ENCODE assay signal across 9 cellular contexts in the genomic region with DNA sequence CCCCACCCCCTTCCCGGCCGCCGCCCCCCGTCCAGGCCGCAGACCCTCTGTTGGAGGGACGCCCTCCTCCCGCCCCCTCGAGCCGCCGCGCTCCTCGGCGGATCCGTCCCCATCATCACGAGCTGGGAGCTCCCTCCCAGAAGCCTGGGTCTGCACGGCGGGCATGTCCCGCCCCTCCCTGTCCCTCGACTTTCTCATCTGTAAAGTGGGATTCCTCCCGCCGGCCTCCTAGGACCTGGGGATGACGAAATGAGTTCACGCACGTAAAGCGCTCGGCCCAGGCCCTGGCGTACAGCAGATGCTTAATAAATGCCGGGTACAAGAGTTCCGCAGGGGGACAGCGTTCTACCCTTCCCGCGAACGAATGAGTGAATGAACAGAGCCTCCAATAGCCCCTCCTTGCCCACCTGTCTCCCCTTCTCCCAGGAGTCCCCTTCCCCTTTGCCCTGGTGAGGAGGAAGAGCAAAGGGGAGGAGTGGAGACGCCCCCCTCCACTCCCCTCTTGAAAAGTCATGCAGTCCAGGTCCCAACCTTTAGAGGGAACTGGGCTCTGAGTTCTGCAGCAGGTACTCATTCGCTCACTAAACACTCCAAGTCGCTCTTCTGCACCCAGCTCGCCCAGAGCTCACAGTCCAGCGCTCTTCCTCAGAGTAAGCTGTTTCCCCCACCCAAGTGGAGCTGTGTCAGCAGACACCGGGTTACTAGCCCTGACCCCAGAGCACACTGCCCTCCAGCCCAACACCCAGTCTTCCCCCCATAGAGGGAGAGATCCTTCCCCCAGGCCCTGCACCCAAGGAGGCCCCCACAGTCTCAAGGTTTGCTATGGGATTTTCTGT. TPM values are rescaled to one million over a fixed set of nuclear protein-coding genes. Genes with fewer than 3 reads are reported as not detected.
DNase-seq lines count a peak whose midpoint lies in the region; ATAC-seq and TF ChIP-seq lines count a peak whose summit lies in the region.
"Had no signal": no experiment of that assay in that cellular context is flagged by ENCODE, and none has a peak within 500 bp of the region (broad histone marks: within the 10 kb centered on the region; RNA-seq: fewer than 3 reads in every experiment).

No MANE protein-coding gene starts in this region.

- POLR2A ChIA-PET in activated CD4-positive, alpha-beta memory T cell treated with anti-CD3 and anti-CD28 coated beads, Interleukin-2, amount 10 ng/mL, durations not matched to agents 7 days and 5 days (lab: Charles Lee) = no interaction called here

- no peak overlapping the region for H3K27ac Mint-ChIP-seq in activated CD4-positive, alpha-beta memory T cell treated with anti-CD3 and anti-CD28 coated beads, Interleukin-2, amount 10 ng/mL, durations not matched to agents 7 days and 5 days
- H3K27ac Mint-ChIP-seq in stimulated activated naive B cell treated with anti-CD40 and anti-IgM and Interleukin-4, amounts not matched to agents 10 μg/mL and 1 μg/mL and 100 μg/mL, for 72 hours = no peak overlapping the region

- peak overlapping the region; percentile 60 for H3K4me3 Mint-ChIP-seq in activated CD4-positive, alpha-beta memory T cell treated with anti-CD3 and anti-CD28 coated beads, Interleukin-2, amount 10 ng/mL, durations not matched to agents 7 days and 5 days
- peak overlapping the region; percentile 70 to 88 for H3K4me3 Mint-ChIP-seq in stimulated activated naive B cell treated with anti-CD40 and anti-IgM and Interleukin-4, amounts not matched to agents 10 μg/mL and 1 μg/mL and 100 μg/mL, for 72 hours

- no peaks in the 10 kb centered on the region for H3K9me3 ChIP-seq in iPS DF 6.9 (ENCODE audit: control insufficient read depth, insufficient read depth, low read length)

- in situ Hi-C loops in brain microvascular endothelial cell (cut with HindIII; ENCODE audit: low pct_ligation_motif_present, low sequenced_read_pairs) = no loop called here

- H3K27me3 ChIP-seq in iPS DF 6.9 (ENCODE audit: control insufficient read depth, insufficient read depth, low read length) (no peaks in the 10 kb centered on the region), brain microvascular endothelial cell (replicated peaks) (peaks cover 25% of the 10 kb centered on the region)

- no peak for TF ChIP-seq CTCF in brain microvascular endothelial cell (IDR thresholded peaks at IDR 0.05; ENCODE audit: low read depth, low read length, missing control alignments)

- H3K27ac ChIP-seq in iPS DF 6.9 (ENCODE audit: low read length) (no peak overlapping the region), brain microvascular endothelial cell (no peak overlapping the region)
- H3K27ac ChIP-seq: KMS-11 had no signal

- CTCF ChIA-PET in activated CD4-positive, alpha-beta memory T cell treated with anti-CD3 and anti-CD28 coated beads, Interleukin-2, amount 10 ng/mL, durations not matched to agents 7 days and 5 days (lab: Charles Lee) = interaction anchor here (0.6 kb wide), 1 partner anchor 93 kb away, joined by 3 read pairs; no protein-coding TSS in a partner anchor

- H3K36me3 Mint-ChIP-seq in activated CD4-positive, alpha-beta memory T cell treated with anti-CD3 and anti-CD28 coated beads, Interleukin-2, amount 10 ng/mL, durations not matched to agents 7 days and 5 days (ENCODE audit: low read depth) = no peaks in the 10 kb centered on the region
- H3K36me3 Mint-ChIP-seq in stimulated activated naive B cell treated with anti-CD40 and anti-IgM and Interleukin-4, amounts not matched to agents 10 μg/mL and 1 μg/mL and 100 μg/mL, for 72 hours = no peaks in the 10 kb centered on the region

- H3K4me1 ChIP-seq in iPS DF 6.9 (ENCODE audit: control insufficient read depth, insufficient read depth, low read length) = peaks cover 10% of the 10 kb centered on the region

- H3K9me3 Mint-ChIP-seq in activated CD4-positive, alpha-beta memory T cell treated with anti-CD3 and anti-CD28 coated beads, Interleukin-2, amount 10 ng/mL, durations not matched to agents 7 days and 5 days = no peaks in the 10 kb centered on the region
- no peaks in the 10 kb centered on the region for H3K9me3 Mint-ChIP-seq in stimulated activated naive B cell treated with anti-CD40 and anti-IgM and Interleukin-4, amounts not matched to agents 10 μg/mL and 1 μg/mL and 100 μg/mL, for 72 hours

- H3K36me3 ChIP-seq in iPS DF 6.9 (ENCODE audit: control insufficient read depth, insufficient read depth, low read length) (no peaks in the 10 kb centered on the region), brain microvascular endothelial cell (replicated peaks) (no peaks in the 10 kb centered on the region)

- peak in 1 of 2 donors; percentile 24 for ATAC-seq in stimulated activated naive B cell treated with anti-CD40 and anti-IgM and Interleukin-4, amounts not matched to agents 10 μg/mL and 1 μg/mL and 100 μg/mL, for 72 hours (replicated peaks)

- no CpG with 5 or more reads among the region's 39 CpGs for WGBS in iPS DF 6.9 (ENCODE audit: insufficient coverage, insufficient read length)

- DNase-seq in NCI-H748 (lab: John Stamatoyannopoulos, UW; ENCODE audit: unreplicated experiment) = peak; percentile 32
- DNase-seq in NCI-H748 treated with DMSO at 0.1 percent for 48 hours (lab: John Stamatoyannopoulos, UW) = no peak
- DNase-seq in activated CD4-positive, alpha-beta memory T cell treated with anti-CD3 and anti-CD28 coated beads, Interleukin-2, amount 10 ng/mL, durations not matched to agents 7 days and 5 days = no peak
- DNase-seq in iPS DF 6.9 (ENCODE audit: low read depth, low spot score) = no peak
- DNase-seq in stimulated activated naive B cell treated with anti-CD40 and anti-IgM and Interleukin-4, amounts not matched to agents 10 μg/mL and 1 μg/mL and 100 μg/mL, for 72 hours = no peak
- no peak for DNase-seq in putamen (ENCODE audit: low spot score)
- DNase-seq in RPMI8226 = no peak
- DNase-seq in brain microvascular endothelial cell = no peak

- H3K4me1 Mint-ChIP-seq in activated CD4-positive, alpha-beta memory T cell treated with anti-CD3 and anti-CD28 coated beads, Interleukin-2, amount 10 ng/mL, durations not matched to agents 7 days and 5 days = peaks cover 15% of the 10 kb centered on the region
- H3K4me1 Mint-ChIP-seq in stimulated activated naive B cell treated with anti-CD40 and anti-IgM and Interleukin-4, amounts not matched to agents 10 μg/mL and 1 μg/mL and 100 μg/mL, for 72 hours = peaks cover 16 to 21% of the 10 kb centered on the region in 2 donors

- peak overlapping the region; percentile 41; the same call in 1 of the 2 replicates for H3K4me3 ChIP-seq in iPS DF 6.9 (ENCODE audit: low read length)
- H3K4me3 ChIP-seq in brain microvascular endothelial cell (ENCODE audit: low read depth, low read length) = no peak overlapping the region

- H3K27me3 Mint-ChIP-seq in activated CD4-positive, alpha-beta memory T cell treated with anti-CD3 and anti-CD28 coated beads, Interleukin-2, amount 10 ng/mL, durations not matched to agents 7 days and 5 days = peaks cover 33% of the 10 kb centered on the region
- H3K27me3 Mint-ChIP-seq in stimulated activated naive B cell treated with anti-CD40 and anti-IgM and Interleukin-4, amounts not matched to agents 10 μg/mL and 1 μg/mL and 100 μg/mL, for 72 hours = peaks cover 45 to 64% of the 10 kb centered on the region in 2 donors

RNA-seq across cellular contexts. Expression of gene RAP1GAP, which starts 16.8 kb away (rescaled TPM):
- under 1 TPM in 1 of 2 experiments, not detected in 1; 0.15 TPM for total RNA-seq in activated CD4-positive, alpha-beta memory T cell treated with anti-CD3 and anti-CD28 coated beads, Interleukin-2, amount 10 ng/mL, durations not matched to agents 7 days and 5 days
